25 cellular contexts compared by ENCODE assay signal in the genomic region with DNA sequence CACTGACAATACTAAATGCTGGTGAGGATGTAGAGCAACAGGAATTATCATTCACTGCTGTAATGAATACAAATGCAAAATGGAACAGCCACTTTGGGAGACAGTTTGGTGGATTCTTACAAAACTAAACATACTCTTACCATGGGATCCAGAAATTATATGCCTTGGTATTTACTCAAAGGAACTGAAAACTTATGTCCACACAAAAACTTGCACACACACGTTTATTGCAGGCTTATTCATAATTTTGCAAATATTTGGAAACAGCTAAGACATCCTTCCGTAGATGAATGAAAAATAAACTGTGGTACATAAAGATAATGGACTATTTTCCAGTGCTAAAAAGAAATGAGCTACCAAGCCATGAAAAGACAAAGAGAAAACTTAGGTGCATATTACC.
"Had no signal": no experiment of that assay in that cellular context is flagged by ENCODE, and none has a peak within 500 bp of the region (broad histone marks: within the 10 kb centered on the region; RNA-seq: fewer than 3 reads in every experiment).

No MANE protein-coding gene starts in this region.

- H3K9me3 Mint-ChIP-seq: dendritic cell treated with granulocyte-macrophage colony-stimulating factor and Interleukin-4, amounts not matched to agents 40 ng/mL and 50 ng/mL, for 4 days; effector memory CD8-positive, alpha-beta T cell; immature natural killer cell had no signal

- H3K36me3 ChIP-seq: colonic mucosa, heart left ventricle, left lung, lower lobe of right lung had no signal

- H3K27me3 ChIP-seq: colonic mucosa, esophagus muscularis mucosa, foreskin keratinocyte, gastroesophageal sphincter, heart left ventricle, hepatocyte, left lung had no signal

- H3K4me2 ChIP-seq: hepatocyte had no signal

- H3K27me3 Mint-ChIP-seq: naive thymus-derived CD4-positive, alpha-beta T cell had no signal

- H3K79me2 ChIP-seq: hepatocyte had no signal

- FAIRE-seq: endometrium, frontal cortex, kidney had no signal

- H3K27ac ChIP-seq: colonic mucosa, esophagus muscularis mucosa, foreskin keratinocyte, gastroesophageal sphincter, heart left ventricle, hepatocyte, left lung, lower lobe of right lung had no signal

- H3K27ac Mint-ChIP-seq: dendritic cell treated with granulocyte-macrophage colony-stimulating factor and Interleukin-4, amounts not matched to agents 40 ng/mL and 50 ng/mL, for 4 days; effector memory CD8-positive, alpha-beta T cell; endodermal cell; immature natural killer cell; naive thymus-derived CD4-positive, alpha-beta T cell had no signal

- ATAC-seq: effector memory CD8-positive, alpha-beta T cell; foreskin keratinocyte; gastroesophageal sphincter; heart left ventricle; left colon; left lung; left ventricle myocardium superior; lower lobe of right lung; naive thymus-derived CD4-positive, alpha-beta T cell had no signal

- H3K9me3 ChIP-seq: colonic mucosa, esophagus muscularis mucosa, gastroesophageal sphincter, left lung, lower lobe of right lung had no signal

- H3K4me1 Mint-ChIP-seq: endodermal cell, immature natural killer cell had no signal

- H3K4me3 ChIP-seq: colonic mucosa, esophagus muscularis mucosa, gastroesophageal sphincter, heart left ventricle, hepatocyte, left lung, lower lobe of right lung had no signal

- H3K4me3 Mint-ChIP-seq: dendritic cell treated with granulocyte-macrophage colony-stimulating factor and Interleukin-4, amounts not matched to agents 40 ng/mL and 50 ng/mL, for 4 days; effector memory CD8-positive, alpha-beta T cell; endodermal cell; immature natural killer cell; naive thymus-derived CD4-positive, alpha-beta T cell had no signal

- H3K4me1 ChIP-seq: colonic mucosa, esophagus muscularis mucosa, foreskin keratinocyte, gastroesophageal sphincter, left lung, lower lobe of right lung had no signal

- DNase-seq: colonic mucosa; cortex of kidney; effector CD8-positive, alpha-beta T cell; effector memory CD8-positive, alpha-beta T cell; endodermal cell; foreskin keratinocyte; heart left ventricle; hypothalamus; immature natural killer cell; islet precursor cell; kidney; kidney glomerular epithelial cell; left colon; left lung; left ventricle myocardium superior; lower lobe of right lung; mesendoderm; midbrain; naive thymus-derived CD4-positive, alpha-beta T cell had no signal

- H2AFZ ChIP-seq: hepatocyte had no signal
